Comparison of ENCODE assay signal across 1 cellular context in the genomic region with DNA sequence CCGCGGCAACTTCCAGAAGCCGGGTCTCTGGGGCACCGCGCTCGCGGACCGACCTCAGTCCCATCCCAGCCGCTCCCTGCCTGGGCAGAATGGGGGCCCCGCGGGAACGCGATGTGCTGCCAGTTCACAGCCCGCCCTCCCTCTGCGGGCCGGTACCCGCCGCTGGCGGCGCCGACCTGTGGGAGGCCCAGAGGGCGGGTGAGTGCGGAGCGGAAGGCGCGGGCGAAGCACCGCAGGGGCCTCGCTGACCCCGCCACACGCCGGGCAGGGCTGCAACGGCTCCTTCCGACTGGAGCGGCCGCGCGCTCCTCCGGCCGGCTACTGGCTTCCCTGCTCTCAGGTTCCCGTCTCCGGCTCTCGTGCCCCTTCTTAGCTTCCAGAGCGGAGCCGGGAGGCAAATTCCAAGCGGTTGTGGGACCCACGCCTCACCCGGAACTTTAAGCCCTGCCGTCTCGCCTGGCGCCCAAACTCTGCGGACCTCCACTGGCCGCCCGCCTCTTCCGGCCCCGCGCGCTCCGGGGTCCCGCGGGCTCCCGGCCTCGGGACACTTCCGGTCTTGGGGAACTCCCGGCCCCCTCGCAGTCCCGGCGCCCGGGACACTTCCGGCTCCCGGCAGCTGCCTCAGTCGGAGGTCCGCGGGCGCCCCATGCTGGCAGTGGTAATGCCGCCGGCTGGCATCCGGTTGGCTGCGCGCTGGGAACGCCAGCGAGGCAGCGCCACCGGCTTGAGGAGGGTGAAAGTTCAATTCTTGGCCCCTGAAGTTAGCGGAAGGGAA.
TF ChIP-seq lines count a peak whose summit lies in the region.

Gene CYREN (minus strand): TSS at position 485 of the 775 bp plus-strand sequence. CDS start 1,785 bp downstream, outside the sequence.

TF ChIP-seq in WTC11, 78 proteins besides CTCF, POLR2A, EP300 and RAD21 (continued from another document and continues in another):
- no peak for TF ChIP-seq ELF4 (CRISPR knock-in tag; IDR thresholded peaks at IDR 0.05; ENCODE audit: low read depth)
- TF ChIP-seq CREB1 (CRISPR knock-in tag; IDR thresholded peaks at IDR 0.05), result no peak
- TF ChIP-seq NR2C2 (CRISPR knock-in tag; IDR thresholded peaks at IDR 0.05), result peak; percentile 29; the same call in 1 of the 2 replicates
- no peak for TF ChIP-seq ZNF219 (CRISPR knock-in tag; IDR thresholded peaks at IDR 0.05; ENCODE audit: borderline replicate concordance)
- peak; percentile 72; the same call in 1 of the 2 replicates for TF ChIP-seq TEAD1 (CRISPR knock-in tag; IDR thresholded peaks at IDR 0.05)
- no peak for TF ChIP-seq SMAD3 (CRISPR knock-in tag; IDR thresholded peaks at IDR 0.05; ENCODE audit: borderline replicate concordance)
- no peak for TF ChIP-seq IRF2 (CRISPR knock-in tag; IDR thresholded peaks at IDR 0.05; ENCODE audit: borderline replicate concordance, low read depth)
- no peak for TF ChIP-seq SOX15 (CRISPR knock-in tag; IDR thresholded peaks at IDR 0.05)
- TF ChIP-seq ZNF425 (CRISPR knock-in tag; conservative IDR thresholded peaks at IDR 0.05), result no peak
- TF ChIP-seq PRDM15 (CRISPR knock-in tag; IDR thresholded peaks at IDR 0.05), result no peak; the same call in 1 of the 2 replicates
- peak; percentile 70 for TF ChIP-seq CREM (CRISPR knock-in tag; IDR thresholded peaks at IDR 0.05)
- no peak for TF ChIP-seq ZNF232 (CRISPR knock-in tag; IDR thresholded peaks at IDR 0.05)
- no peak for TF ChIP-seq STAT6 (CRISPR knock-in tag; conservative IDR thresholded peaks at IDR 0.05; ENCODE audit: low read depth)
- TF ChIP-seq E2F1 (CRISPR knock-in tag; IDR thresholded peaks at IDR 0.05), result no peak
- no peak for TF ChIP-seq ZNF138 (CRISPR knock-in tag; conservative IDR thresholded peaks at IDR 0.05)
- no peak for TF ChIP-seq EMX1 (CRISPR knock-in tag; IDR thresholded peaks at IDR 0.05)
- TF ChIP-seq, protein P1, sequence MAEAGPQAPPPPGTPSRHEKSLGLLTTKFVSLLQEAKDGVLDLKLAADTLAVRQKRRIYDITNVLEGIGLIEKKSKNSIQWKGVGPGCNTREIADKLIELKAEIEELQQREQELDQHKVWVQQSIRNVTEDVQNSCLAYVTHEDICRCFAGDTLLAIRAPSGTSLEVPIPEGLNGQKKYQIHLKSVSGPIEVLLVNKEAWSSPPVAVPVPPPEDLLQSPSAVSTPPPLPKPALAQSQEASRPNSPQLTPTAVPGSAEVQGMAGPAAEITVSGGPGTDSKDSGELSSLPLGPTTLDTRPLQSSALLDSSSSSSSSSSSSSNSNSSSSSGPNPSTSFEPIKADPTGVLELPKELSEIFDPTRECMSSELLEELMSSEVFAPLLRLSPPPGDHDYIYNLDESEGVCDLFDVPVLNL (CRISPR knock-in tag; IDR thresholded peaks at IDR 0.05; ENCODE audit: borderline replicate concordance, low read depth), result no peak
- no peak for TF ChIP-seq MXD4 (CRISPR knock-in tag; IDR thresholded peaks at IDR 0.05; ENCODE audit: borderline replicate concordance)
- no peak for TF ChIP-seq ZNF671 (CRISPR knock-in tag; IDR thresholded peaks at IDR 0.05)
- no peak for TF ChIP-seq CBFB (CRISPR knock-in tag; IDR thresholded peaks at IDR 0.05; ENCODE audit: low read depth)
- peak; percentile 68; the same call in 1 of the 2 replicates for TF ChIP-seq JUN (CRISPR knock-in tag; IDR thresholded peaks at IDR 0.05)
- TF ChIP-seq, protein P2, sequence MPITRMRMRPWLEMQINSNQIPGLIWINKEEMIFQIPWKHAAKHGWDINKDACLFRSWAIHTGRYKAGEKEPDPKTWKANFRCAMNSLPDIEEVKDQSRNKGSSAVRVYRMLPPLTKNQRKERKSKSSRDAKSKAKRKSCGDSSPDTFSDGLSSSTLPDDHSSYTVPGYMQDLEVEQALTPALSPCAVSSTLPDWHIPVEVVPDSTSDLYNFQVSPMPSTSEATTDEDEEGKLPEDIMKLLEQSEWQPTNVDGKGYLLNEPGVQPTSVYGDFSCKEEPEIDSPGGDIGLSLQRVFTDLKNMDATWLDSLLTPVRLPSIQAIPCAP (CRISPR knock-in tag; IDR thresholded peaks at IDR 0.05), result no peak
- TF ChIP-seq KAT7 (CRISPR knock-in tag; IDR thresholded peaks at IDR 0.05; ENCODE audit: borderline replicate concordance), result peak; percentile 89; the same call in 1 of the 2 replicates
- peak; percentile 15 for TF ChIP-seq FOXK1 (CRISPR knock-in tag; IDR thresholded peaks at IDR 0.05)
- TF ChIP-seq, protein P3, sequence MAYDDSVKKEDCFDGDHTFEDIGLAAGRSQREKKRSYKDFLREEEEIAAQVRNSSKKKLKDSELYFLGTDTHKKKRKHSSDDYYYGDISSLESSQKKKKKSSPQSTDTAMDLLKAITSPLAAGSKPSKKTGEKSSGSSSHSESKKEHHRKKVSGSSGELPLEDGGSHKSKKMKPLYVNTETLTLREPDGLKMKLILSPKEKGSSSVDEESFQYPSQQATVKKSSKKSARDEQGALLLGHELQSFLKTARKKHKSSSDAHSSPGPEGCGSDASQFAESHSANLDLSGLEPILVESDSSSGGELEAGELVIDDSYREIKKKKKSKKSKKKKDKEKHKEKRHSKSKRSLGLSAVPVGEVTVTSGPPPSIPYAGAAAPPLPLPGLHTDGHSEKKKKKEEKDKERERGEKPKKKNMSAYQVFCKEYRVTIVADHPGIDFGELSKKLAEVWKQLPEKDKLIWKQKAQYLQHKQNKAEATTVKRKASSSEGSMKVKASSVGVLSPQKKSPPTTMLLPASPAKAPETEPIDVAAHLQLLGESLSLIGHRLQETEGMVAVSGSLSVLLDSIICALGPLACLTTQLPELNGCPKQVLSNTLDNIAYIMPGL (CRISPR knock-in tag; IDR thresholded peaks at IDR 0.05), result peak; percentile 88; the same call in 1 of the 2 replicates
- TF ChIP-seq ZNF512 (CRISPR knock-in tag; IDR thresholded peaks at IDR 0.05; ENCODE audit: borderline replicate concordance), result no peak
- TF ChIP-seq ZNF281 (CRISPR knock-in tag; IDR thresholded peaks at IDR 0.05), result 0 out of 2 replicates have a peak, but pooled peaks have one; percentile 12
- no peak for TF ChIP-seq USF2 (CRISPR knock-in tag; IDR thresholded peaks at IDR 0.05)
- no peak for TF ChIP-seq JAZF1 (CRISPR knock-in tag; IDR thresholded peaks at IDR 0.05)
- TF ChIP-seq FOXJ3 (CRISPR knock-in tag; IDR thresholded peaks at IDR 0.05; ENCODE audit: borderline replicate concordance), result no peak
